In the genomic region with DNA sequence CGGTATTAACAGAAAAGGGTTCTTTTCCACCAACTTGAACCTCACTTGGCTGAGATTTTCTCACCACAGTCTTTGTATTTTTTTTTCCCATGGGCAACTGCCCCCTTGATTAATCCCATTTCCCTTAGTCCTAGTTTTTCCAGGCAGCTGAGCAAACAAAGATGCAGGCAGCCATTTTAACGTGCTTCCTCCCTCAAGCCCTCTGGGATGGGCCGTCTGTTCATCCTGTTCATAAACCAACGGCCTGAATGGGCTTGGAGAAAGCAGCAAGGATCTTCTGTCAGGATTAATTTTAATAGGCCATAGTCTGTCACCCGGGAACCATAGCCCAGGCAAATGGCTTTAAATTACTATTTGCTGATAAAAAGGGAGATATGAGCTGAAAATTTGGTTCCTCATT, we compare ENCODE assay signal across 16 cellular contexts. TPM values are rescaled to one million over a fixed set of nuclear protein-coding genes. Genes with fewer than 3 reads are reported as not detected.
A peak's percentile ranks its signal among the peaks of the same experiment; 100 is the strongest.
DNase-seq lines count a peak whose midpoint lies in the region; ATAC-seq and TF ChIP-seq lines count a peak whose summit lies in the region.
"Had no signal": no experiment of that assay in that cellular context is flagged by ENCODE, and none has a peak within 500 bp of the region (broad histone marks: within the 10 kb centered on the region; RNA-seq: fewer than 3 reads in every experiment).

No MANE protein-coding gene starts in this region.

- intact Hi-C loops in sciatic nerve (cut with DNase I), result no loop called here

- DNase-seq in NCI-H1417 (lab: John Stamatoyannopoulos, UW) (peak; percentile 32 to 81 (median 41)), NCI-H1417 treated with DMSO at 0.1 percent for 48 hours (lab: John Stamatoyannopoulos, UW) (no peak), NCI-H146 (lab: John Stamatoyannopoulos, UW) (peak; percentile 81), chondrocyte (ENCODE audit: low spot score) (no peak), sciatic nerve (ENCODE audit: low spot score) (no peak), caudate nucleus (lab: John Stamatoyannopoulos, UW) (no peak)
- DNase-seq in stimulated activated CD4-positive, alpha-beta T cell treated with anti-CD3 and anti-CD28 coated beads, Interleukin-15, amount 100 ng/mL, for 24 hours, result no peak
- DNase-seq: amniotic stem cell; gastrocnemius medialis; natural killer cell; right cardiac atrium; stimulated activated CD4-positive, alpha-beta T cell treated with anti-CD3 and anti-CD28 coated beads, Interleukin-2, amount 100 ng/mL, for 24 hours had no signal

- TF ChIP-seq CTCF in chondrocyte (IDR thresholded peaks at IDR 0.05), result no peak

- peak overlapping the region; percentile 46 for H3K27ac Mint-ChIP-seq in chondrocyte (ENCODE audit: unreplicated experiment)
- H3K27ac Mint-ChIP-seq: activated T-helper 2 cell treated with anti-CD3 and anti-CD28 coated beads, Interferon-gamma antibody, Interleukin-2, Interleukin-4, amounts not matched to agents 10 μg/mL and 5 μg/mL and 100 μg/mL, durations not matched to agents 14 hours and 24 hours and 36 hours; CD14-positive monocyte; natural killer cell had no signal

- no peaks in the 10 kb centered on the region for H3K36me3 Mint-ChIP-seq in chondrocyte (ENCODE audit: low read depth)
- H3K36me3 Mint-ChIP-seq: CD14-positive monocyte, natural killer cell had no signal

- no peaks in the 10 kb centered on the region for H3K27me3 Mint-ChIP-seq in chondrocyte (ENCODE audit: low read depth)

- H3K27ac ChIP-seq in caudate nucleus (ENCODE audit: low read depth, low read length), result no peak overlapping the region
- H3K27ac ChIP-seq: gastrocnemius medialis had no signal

- no peaks in the 10 kb centered on the region for H3K9me3 Mint-ChIP-seq in chondrocyte (ENCODE audit: low read depth)
- H3K9me3 Mint-ChIP-seq: activated T-helper 2 cell treated with anti-CD3 and anti-CD28 coated beads, Interferon-gamma antibody, Interleukin-2, Interleukin-4, amounts not matched to agents 10 μg/mL and 5 μg/mL and 100 μg/mL, durations not matched to agents 14 hours and 24 hours and 36 hours; natural killer cell had no signal

- ATAC-seq in sciatic nerve (peak; percentile 68), HG02798 (IDR thresholded peaks at IDR 0.05; ENCODE audit: poor library complexity, unreplicated experiment) (no peak)
- ATAC-seq: gastrocnemius medialis, GM12878, natural killer cell, right cardiac atrium had no signal

- peaks cover 69% of the 10 kb centered on the region for H3K4me1 Mint-ChIP-seq in chondrocyte (ENCODE audit: low read depth)
- H3K4me1 Mint-ChIP-seq: CD14-positive monocyte, natural killer cell had no signal

- no peak overlapping the region for H3K4me3 Mint-ChIP-seq in chondrocyte (ENCODE audit: unreplicated experiment)
- H3K4me3 Mint-ChIP-seq: natural killer cell had no signal

RNA-seq across cellular contexts. Expression of a gene that starts 10.4 kb away (rescaled TPM):
- total RNA-seq in chondrocyte, result 72.1 to 94.2 TPM (median 88.3 TPM) in 3 replicates
- 78.3 TPM for total RNA-seq in sciatic nerve

Comparison
In these comparisons a context has a peak if more than half of its experiments do, and no peak if none do; other contexts are left out.
1. DNase-seq: peak in NCI-H1417 (3 of 3) and NCI-H146 (single experiment); none in NCI-H1417 treated with DMSO at 0.1 percent for 48 hours (single experiment), chondrocyte (single experiment), sciatic nerve (single experiment), stimulated activated CD4-positive, alpha-beta T cell treated with anti-CD3 and anti-CD28 coated beads, Interleukin-15, amount 100 ng/mL, for 24 hours (single experiment) and caudate nucleus (0 of 61).